11 cellular contexts compared by ENCODE assay signal in genomic region chr16:17334096-17334495, GRCh38.
A peak's percentile ranks its signal among the peaks of the same experiment; 100 is the strongest.
DNase-seq lines count a peak whose midpoint lies in the region; ATAC-seq and TF ChIP-seq lines count a peak whose summit lies in the region.
"Had no signal": no experiment of that assay in that cellular context is flagged by ENCODE, and none has a peak within 500 bp of the region (broad histone marks: within the 10 kb centered on the region; RNA-seq: fewer than 3 reads in every experiment).

No MANE protein-coding gene starts in this region.

- WGBS in GM23248 (ENCODE audit: low coverage in 1 of 2, low lambda C conversion rate in 2 of 2, missing lambda C conversion rate in 2 of 2), 2 experiments: 10% methylated on average over 5 of the region's 5 CpGs
- WGBS in heart right ventricle, 2 donors: 57 to 61% methylated on average over 5 of the region's 5 CpGs

- H3K4me3 ChIP-seq in GM23248: no peak overlapping the region
- H3K4me3 ChIP-seq in heart right ventricle: no peak overlapping the region
- H3K4me3 ChIP-seq: skin epidermis had no signal

- H2AFZ ChIP-seq in GM23248: no peak overlapping the region

- H3K9me2 ChIP-seq in GM23248 (ENCODE audit: insufficient read depth): no peaks in the 10 kb centered on the region

- H3K27ac Mint-ChIP-seq in activated naive CD8-positive, alpha-beta T cell treated with anti-CD3 and anti-CD28 coated beads for 36 hours: no peak overlapping the region

- peak; percentile 25 to 86 (median 57) for ATAC-seq in heart right ventricle
- no peak for ATAC-seq in GM19455 (IDR thresholded peaks at IDR 0.05; ENCODE audit: unreplicated experiment)
- ATAC-seq in HG02623 (IDR thresholded peaks at IDR 0.05; ENCODE audit: unreplicated experiment): no peak

- no peaks in the 10 kb centered on the region for H3K9me3 Mint-ChIP-seq in activated naive CD8-positive, alpha-beta T cell treated with anti-CD3 and anti-CD28 coated beads for 36 hours

- no peak overlapping the region for H3K4me2 ChIP-seq in GM23248 (ENCODE audit: unreplicated experiment)

- no peaks in the 10 kb centered on the region for H3K9me3 ChIP-seq in GM23248 (ENCODE audit: low read depth)
- H3K9me3 ChIP-seq in heart right ventricle: no peaks in the 10 kb centered on the region

- DNase-seq in GM23248 (peak; percentile 97), amniotic epithelial cell (ENCODE audit: low read depth) (peak; percentile 71), heart right ventricle (no peak), stromal cell of bone marrow (ENCODE audit: low read depth) (peak; percentile 94)
- DNase-seq in activated naive CD8-positive, alpha-beta T cell treated with anti-CD3 and anti-CD28 coated beads for 36 hours: no peak
- no peak for DNase-seq in effector CD4-positive, alpha-beta T cell
- DNase-seq: activated CD8-positive, alpha-beta memory T cell treated with anti-CD3 and anti-CD28 coated beads, Interleukin-2, amount 50 U/mL, for 48 hours; NCI-H1092 had no signal

- H3K36me3 ChIP-seq in GM23248 (ENCODE audit: low read depth) (no peaks in the 10 kb centered on the region), heart right ventricle (no peaks in the 10 kb centered on the region)

- peaks cover 6% of the 10 kb centered on the region for H3K4me1 Mint-ChIP-seq in activated naive CD8-positive, alpha-beta T cell treated with anti-CD3 and anti-CD28 coated beads for 36 hours

- H3K79me2 ChIP-seq in GM23248 (ENCODE audit: insufficient read depth): peaks cover 63% of the 10 kb centered on the region

- TF ChIP-seq CTCF in heart right ventricle (IDR thresholded peaks at IDR 0.05): no peak

- H3F3A ChIP-seq in GM23248 (ENCODE audit: insufficient read depth): peaks cover 43% of the 10 kb centered on the region

- H3K27me3 ChIP-seq in GM23248 (replicated peaks; ENCODE audit: insufficient read depth): no peaks in the 10 kb centered on the region
- H3K27me3 ChIP-seq in heart right ventricle: no peaks in the 10 kb centered on the region

- peak overlapping the region; percentile 12; the same call in 1 of the 2 replicates for H3K9ac ChIP-seq in GM23248

- H3K27ac ChIP-seq in GM23248 (peak overlapping the region; percentile 70), heart right ventricle (peak overlapping the region in 1 of 10 donors; percentile 5)

- intact Hi-C loops in heart right ventricle (cut with DNase I): no loop called here

- H4K20me1 ChIP-seq in GM23248 (ENCODE audit: insufficient read depth): no peaks in the 10 kb centered on the region; the same call in 1 of the 2 replicates

- no peaks in the 10 kb centered on the region for H3K27me3 Mint-ChIP-seq in activated naive CD8-positive, alpha-beta T cell treated with anti-CD3 and anti-CD28 coated beads for 36 hours

- in situ Hi-C loops in GM23248 (cut with MboI): no loop called here

- H3K4me1 ChIP-seq in GM23248 (ENCODE audit: insufficient read depth): peaks cover 32% of the 10 kb centered on the region
- H3K4me1 ChIP-seq in heart right ventricle: peaks cover 0 to 11% (median 6%) of the 10 kb centered on the region in 9 donors

- no peak overlapping the region for H3K4me3 Mint-ChIP-seq in activated naive CD8-positive, alpha-beta T cell treated with anti-CD3 and anti-CD28 coated beads for 36 hours

- peaks cover 5% of the 10 kb centered on the region for H3K36me3 Mint-ChIP-seq in activated naive CD8-positive, alpha-beta T cell treated with anti-CD3 and anti-CD28 coated beads for 36 hours

Comparison
In these comparisons a context has a peak if more than half of its experiments do, and no peak if none do; other contexts are left out.
1. DNase-seq: peak in GM23248 (single experiment), amniotic epithelial cell (single experiment) and stromal cell of bone marrow (single experiment); none in heart right ventricle (0 of 2), activated naive CD8-positive, alpha-beta T cell treated with anti-CD3 and anti-CD28 coated beads for 36 hours (single experiment) and effector CD4-positive, alpha-beta T cell (single experiment).
2. ATAC-seq: peak in heart right ventricle (8 of 8); none in GM19455 (single experiment) and HG02623 (single experiment).